ENCODE assay signal across 24 cellular contexts in genomic region chr4:139488442-139488841, GRCh38.
"Had no signal": no experiment of that assay in that cellular context is flagged by ENCODE, and none has a peak within 500 bp of the region (broad histone marks: within the 10 kb centered on the region; RNA-seq: fewer than 3 reads in every experiment).

No MANE protein-coding gene starts in this region.

- H3K27ac ChIP-seq: left ventricle myocardium inferior, ovary, right atrium auricular region, skin epidermis, stomach, testis, thyroid gland, transverse colon, upper lobe of left lung, vagina had no signal

- DNase-seq: islet precursor cell; left ventricle myocardium inferior; midbrain; mucosa of descending colon; naive thymus-derived CD4-positive, alpha-beta T cell; ovary; stimulated activated CD4-positive, alpha-beta T cell treated with anti-CD3 and anti-CD28 coated beads, Interleukin-12 subunit alpha, Interleukin-12 subunit beta, amount 100 ng/mL, for 4 hours; stimulated activated CD4-positive, alpha-beta T cell treated with anti-CD3 and anti-CD28 coated beads, Interleukin-15, amount 100 ng/mL, for 24 hours; stimulated activated CD4-positive, alpha-beta T cell treated with anti-CD3 and anti-CD28 coated beads, Interleukin-2, amount 100 ng/mL, for 24 hours; stimulated activated CD4-positive, alpha-beta T cell treated with anti-CD3 and anti-CD28 coated beads, Interleukin-4, amount 100 ng/mL, for 1 hour; stimulated activated naive B cell treated with anti-CD40 and anti-IgM and Interleukin-4, amounts not matched to agents 10 μg/mL and 1 μg/mL and 100 μg/mL, for 72 hours; stimulated activated naive CD8-positive, alpha-beta T cell treated with anti-CD3 and anti-CD28 coated beads, Interleukin-15, Interleukin-2, amounts not matched to agents 100 U/mL and 50 U/mL, for 24 hours; stomach; testis; thyroid gland; transverse colon; upper lobe of left lung had no signal

- H3K27ac Mint-ChIP-seq: naive thymus-derived CD4-positive, alpha-beta T cell; natural killer cell treated with Interleukin-12 subunit alpha and Interleukin-12 subunit beta and Interleukin-15 and Interleukin-18, amount 100 ng/mL, for 72 hours; progenitor cell of endocrine pancreas; stimulated activated naive B cell treated with anti-CD40 and anti-IgM and Interleukin-4, amounts not matched to agents 10 μg/mL and 1 μg/mL and 100 μg/mL, for 72 hours had no signal

- ATAC-seq: mucosa of descending colon; naive thymus-derived CD4-positive, alpha-beta T cell; natural killer cell treated with Interleukin-12 subunit alpha and Interleukin-12 subunit beta and Interleukin-15 and Interleukin-18, amount 100 ng/mL, for 72 hours; sciatic nerve; stimulated activated naive B cell treated with anti-CD40 and anti-IgM and Interleukin-4, amounts not matched to agents 10 μg/mL and 1 μg/mL and 100 μg/mL, for 72 hours; stimulated activated naive CD8-positive, alpha-beta T cell treated with anti-CD3 and anti-CD28 coated beads, Interleukin-15, Interleukin-2, amounts not matched to agents 100 U/mL and 50 U/mL, for 24 hours had no signal

- H3K27me3 Mint-ChIP-seq: progenitor cell of endocrine pancreas; stimulated activated naive B cell treated with anti-CD40 and anti-IgM and Interleukin-4, amounts not matched to agents 10 μg/mL and 1 μg/mL and 100 μg/mL, for 72 hours had no signal

- H3K4me1 Mint-ChIP-seq: stimulated activated naive B cell treated with anti-CD40 and anti-IgM and Interleukin-4, amounts not matched to agents 10 μg/mL and 1 μg/mL and 100 μg/mL, for 72 hours had no signal

- H3K4me3 Mint-ChIP-seq: naive thymus-derived CD4-positive, alpha-beta T cell; natural killer cell treated with Interleukin-12 subunit alpha and Interleukin-12 subunit beta and Interleukin-15 and Interleukin-18, amount 100 ng/mL, for 72 hours; stimulated activated naive B cell treated with anti-CD40 and anti-IgM and Interleukin-4, amounts not matched to agents 10 μg/mL and 1 μg/mL and 100 μg/mL, for 72 hours had no signal

- H3K27me3 ChIP-seq: ovary, right atrium auricular region, stomach, testis, thyroid gland, transverse colon, upper lobe of left lung, vagina had no signal

- H3K36me3 ChIP-seq: left ventricle myocardium inferior, ovary, right atrium auricular region, stomach, thyroid gland, transverse colon, upper lobe of left lung, vagina had no signal

- H3K36me3 Mint-ChIP-seq: naive thymus-derived CD4-positive, alpha-beta T cell; natural killer cell treated with Interleukin-12 subunit alpha and Interleukin-12 subunit beta and Interleukin-15 and Interleukin-18, amount 100 ng/mL, for 72 hours had no signal

- H3K4me3 ChIP-seq: left ventricle myocardium inferior, lung, mucosa of descending colon, ovary, right atrium auricular region, skin epidermis, stomach, testis, thyroid gland, transverse colon, upper lobe of left lung, vagina had no signal

- H3K9me3 Mint-ChIP-seq: naive thymus-derived CD4-positive, alpha-beta T cell; natural killer cell treated with Interleukin-12 subunit alpha and Interleukin-12 subunit beta and Interleukin-15 and Interleukin-18, amount 100 ng/mL, for 72 hours had no signal

- H3K4me1 ChIP-seq: right atrium auricular region, stomach, testis, transverse colon, upper lobe of left lung, vagina had no signal

- H3K9me3 ChIP-seq: left ventricle myocardium inferior, mucosa of descending colon, ovary, right atrium auricular region, stomach, testis, thyroid gland, transverse colon, upper lobe of left lung, vagina had no signal
